In the genomic region with DNA sequence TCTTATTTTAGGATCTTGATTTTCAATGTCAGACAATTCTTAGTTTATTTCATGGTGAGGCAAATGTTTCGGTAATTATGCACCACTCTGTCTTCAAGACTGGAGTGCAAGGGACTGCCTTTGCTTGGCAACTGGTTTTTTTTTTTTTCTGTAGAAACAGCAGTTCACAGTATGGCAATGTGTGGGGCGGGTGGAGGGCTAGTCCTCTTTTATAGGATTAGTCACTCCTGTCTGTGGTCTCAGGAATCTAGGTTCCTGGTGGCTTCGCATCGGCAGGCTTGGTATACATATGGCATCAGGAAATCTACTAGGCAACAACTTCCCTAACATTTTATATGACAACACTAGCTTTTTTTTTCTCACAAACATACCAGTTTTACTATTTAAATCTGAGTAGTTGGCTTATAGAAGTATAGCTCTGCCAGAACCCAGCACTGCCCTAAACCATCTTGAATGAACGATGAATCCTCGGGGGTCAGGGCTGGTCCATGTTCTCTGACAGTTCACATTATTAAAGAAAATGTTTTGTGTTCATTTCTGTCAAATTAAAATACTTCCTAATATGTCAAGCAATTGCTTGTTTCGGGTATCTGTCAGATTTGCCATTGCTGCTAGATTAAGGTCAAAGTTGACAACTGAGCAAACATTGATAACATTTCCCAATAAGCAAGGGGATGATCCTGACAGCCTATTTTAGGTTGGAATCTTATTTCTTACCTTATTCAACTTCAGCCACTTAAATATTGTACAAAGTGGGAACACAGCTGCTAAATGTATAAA, we compare ENCODE assay signal across 19 cellular contexts.
"Had no signal": no experiment of that assay in that cellular context is flagged by ENCODE, and none has a peak within 500 bp of the region (broad histone marks: within the 10 kb centered on the region; RNA-seq: fewer than 3 reads in every experiment).

No MANE protein-coding gene starts in this region.

- H3K9me3 ChIP-seq: gastroesophageal sphincter, tibial nerve, vagina had no signal

- H3K36me3 ChIP-seq: gastroesophageal sphincter, tibial nerve, vagina, WERI-Rb-1 had no signal

- H3K4me3 ChIP-seq: gastroesophageal sphincter, skin epidermis, tibial nerve, vagina had no signal

- H3K27ac ChIP-seq: gastroesophageal sphincter, skin epidermis, tibial nerve, vagina, WERI-Rb-1 had no signal

- DNase-seq: activated CD4-positive, alpha-beta T cell treated with anti-CD3 and anti-CD28 coated beads, Interleukin-2, amount 50 U/mL, for 48 hours; activated naive CD4-positive, alpha-beta T cell treated with anti-CD3 and anti-CD28 coated beads for 36 hours; activated naive CD8-positive, alpha-beta T cell treated with anti-CD3 and anti-CD28 coated beads, Interleukin-2, amount 50 U/mL, for 24 hours; dermis blood vessel endothelial cell; effector memory CD8-positive, alpha-beta T cell; mesenchymal stem cell; natural killer cell; nucleus accumbens; posterior cingulate gyrus; stimulated activated CD4-positive, alpha-beta T cell treated with anti-CD3 and anti-CD28 coated beads, Interleukin-15, amount 100 ng/mL, for 24 hours; stimulated activated CD4-positive, alpha-beta T cell treated with anti-CD3 and anti-CD28 coated beads, Interleukin-4, amount 100 ng/mL, for 4 hours; stimulated activated CD8-positive, alpha-beta memory T cell treated with anti-CD3 and anti-CD28 coated beads, Interleukin-4, amount 100 ng/mL, for 48 hours; stimulated activated naive CD4-positive, alpha-beta T cell treated with Interleukin-2 at 50 U/mL for 16 hours; substantia nigra; WERI-Rb-1 had no signal

- H3K4me1 ChIP-seq: gastroesophageal sphincter, tibial nerve, vagina had no signal

- H3K27me3 ChIP-seq: gastroesophageal sphincter, tibial nerve, vagina had no signal

- ATAC-seq: activated naive CD8-positive, alpha-beta T cell treated with anti-CD3 and anti-CD28 coated beads, Interleukin-2, amount 50 U/mL, for 24 hours; effector memory CD8-positive, alpha-beta T cell; gastroesophageal sphincter; natural killer cell had no signal
